28 cellular contexts compared by ENCODE assay signal in genomic region chr11:108111126-108111525, GRCh38. TPM values are rescaled to one million over a fixed set of nuclear protein-coding genes. Genes with fewer than 3 reads are reported as not detected.
DNase-seq lines count a peak whose midpoint lies in the region; ATAC-seq and TF ChIP-seq lines count a peak whose summit lies in the region.
"Had no signal": no experiment of that assay in that cellular context is flagged by ENCODE, and none has a peak within 500 bp of the region (broad histone marks: within the 10 kb centered on the region; RNA-seq: fewer than 3 reads in every experiment).

No MANE protein-coding gene starts in this region.

- intact Hi-C loops in activated CD8-positive, alpha-beta T cell treated with anti-CD3 and anti-CD28 coated beads for 36 hours (cut with micrococcal nuclease), result no loop called here

- H3K36me3 ChIP-seq in GM06990 (ENCODE audit: control insufficient read depth, insufficient read depth, low read length), result no peaks in the 10 kb centered on the region
- no peaks in the 10 kb centered on the region for H3K36me3 ChIP-seq in OCI-LY3 (replicated peaks; ENCODE audit: low read depth, low read length)
- H3K36me3 ChIP-seq: thoracic aorta, vagina had no signal

- H2AFZ ChIP-seq in OCI-LY3 (ENCODE audit: low read depth, low read length), result no peak overlapping the region

- H3K36me3 Mint-ChIP-seq in activated CD8-positive, alpha-beta T cell treated with anti-CD3 and anti-CD28 coated beads for 36 hours (ENCODE audit: low read depth), result peaks cover under 1% of the 10 kb centered on the region
- no peaks in the 10 kb centered on the region for H3K36me3 Mint-ChIP-seq in activated CD8-positive, alpha-beta T cell treated with anti-CD3 and anti-CD28 coated beads, Interleukin-2, amount 10 ng/mL, durations not matched to agents 7 days and 5 days (ENCODE audit: low read depth)
- H3K36me3 Mint-ChIP-seq in memory B cell (no peaks in the 10 kb centered on the region), immature natural killer cell (peaks cover 0 to 5% (median 3%) of the 10 kb centered on the region in 3 donors)
- H3K36me3 Mint-ChIP-seq: brain, naive B cell had no signal

- H3K9me3 Mint-ChIP-seq in activated CD8-positive, alpha-beta T cell treated with anti-CD3 and anti-CD28 coated beads for 36 hours, result no peaks in the 10 kb centered on the region
- no peaks in the 10 kb centered on the region for H3K9me3 Mint-ChIP-seq in activated CD8-positive, alpha-beta T cell treated with anti-CD3 and anti-CD28 coated beads, Interleukin-2, amount 10 ng/mL, durations not matched to agents 7 days and 5 days (ENCODE audit: insufficient read depth)
- no peaks in the 10 kb centered on the region for H3K9me3 Mint-ChIP-seq in memory B cell
- H3K9me3 Mint-ChIP-seq in immature natural killer cell, result no peaks in the 10 kb centered on the region
- H3K9me3 Mint-ChIP-seq: brain; naive B cell; stimulated activated memory B cell treated with anti-CD40 and anti-IgM and Interleukin-4, amounts not matched to agents 10 μg/mL and 1 μg/mL and 100 μg/mL, for 72 hours had no signal

- no peaks in the 10 kb centered on the region for H3K79me2 ChIP-seq in OCI-LY3 (ENCODE audit: low read length)

- POLR2A ChIA-PET in activated CD8-positive, alpha-beta T cell treated with anti-CD3 and anti-CD28 coated beads for 36 hours (lab: Charles Lee), result interaction anchor here (0.9 kb wide), 1 partner anchor 517 kb away, joined by 3 read pairs; no protein-coding TSS in a partner anchor
- POLR2A ChIA-PET in activated CD8-positive, alpha-beta T cell treated with anti-CD3 and anti-CD28 coated beads, Interleukin-2, amount 10 ng/mL, durations not matched to agents 7 days and 5 days (lab: Charles Lee), result no interaction called here

- no peak overlapping the region for H3K9ac ChIP-seq in OCI-LY3 (ENCODE audit: low read length)

- H3K27me3 ChIP-seq in GM06990 (replicated peaks; ENCODE audit: control insufficient read depth, insufficient read depth, low read length) (no peaks in the 10 kb centered on the region), OCI-LY3 (ENCODE audit: low read depth, low read length) (no peaks in the 10 kb centered on the region)
- H3K27me3 ChIP-seq: heart right ventricle, vagina had no signal

- H3K4me3 Mint-ChIP-seq in activated CD8-positive, alpha-beta T cell treated with anti-CD3 and anti-CD28 coated beads for 36 hours, result no peak overlapping the region
- no peak overlapping the region for H3K4me3 Mint-ChIP-seq in activated CD8-positive, alpha-beta T cell treated with anti-CD3 and anti-CD28 coated beads, Interleukin-2, amount 10 ng/mL, durations not matched to agents 7 days and 5 days
- H3K4me3 Mint-ChIP-seq in memory B cell, result no peak overlapping the region
- H3K4me3 Mint-ChIP-seq in immature natural killer cell, result no peak overlapping the region
- H3K4me3 Mint-ChIP-seq: activated CD8-positive, alpha-beta memory T cell treated with anti-CD3 and anti-CD28 coated beads, Interleukin-2, amount 10 ng/mL, durations not matched to agents 7 days and 5 days; B cell; brain; naive B cell; stimulated activated memory B cell treated with anti-CD40 and anti-IgM and Interleukin-4, amounts not matched to agents 10 μg/mL and 1 μg/mL and 100 μg/mL, for 72 hours had no signal

- CTCF ChIA-PET in activated CD8-positive, alpha-beta T cell treated with anti-CD3 and anti-CD28 coated beads for 36 hours (lab: Charles Lee), result interaction anchor here (1.0 kb wide), 1 partner anchor 535 kb away, joined by 3 read pairs; no protein-coding TSS in a partner anchor
- CTCF ChIA-PET in activated CD8-positive, alpha-beta T cell treated with anti-CD3 and anti-CD28 coated beads, Interleukin-2, amount 10 ng/mL, durations not matched to agents 7 days and 5 days (lab: Charles Lee), result interaction anchor here (0.7 to 1.1 kb wide), 4 partner anchors 9 to 535 kb away, joined by 3 to 4 read pairs (median 4); partner anchors contain the start of gene CUL5

- no peaks in the 10 kb centered on the region for H4K20me1 ChIP-seq in OCI-LY3 (ENCODE audit: insufficient read depth, low read length)

- H3K27ac ChIP-seq in OCI-LY3 (ENCODE audit: low read length), result no peak overlapping the region
- H3K27ac ChIP-seq: A549, heart right ventricle, thoracic aorta, vagina had no signal

- no peak for ATAC-seq in activated CD8-positive, alpha-beta T cell treated with anti-CD3 and anti-CD28 coated beads for 36 hours
- no peak for ATAC-seq in activated CD8-positive, alpha-beta T cell treated with anti-CD3 and anti-CD28 coated beads, Interleukin-2, amount 10 ng/mL, durations not matched to agents 7 days and 5 days
- ATAC-seq in memory B cell (ENCODE audit: low read depth), result peak; percentile 41
- ATAC-seq: A549; activated CD4-positive, CD25-positive, alpha-beta regulatory T cell treated with anti-CD3 and anti-CD28 coated beads, Interleukin-2, amount 50 U/mL, for 24 hours; activated CD8-positive, alpha-beta memory T cell treated with anti-CD3 and anti-CD28 coated beads, Interleukin-2, amount 10 ng/mL, durations not matched to agents 7 days and 5 days; heart right ventricle; left cardiac atrium; PC-3; stimulated activated memory B cell treated with anti-CD40 and anti-IgM and Interleukin-4, amounts not matched to agents 10 μg/mL and 1 μg/mL and 100 μg/mL, for 72 hours had no signal

- H3K27ac Mint-ChIP-seq in activated CD8-positive, alpha-beta T cell treated with anti-CD3 and anti-CD28 coated beads for 36 hours, result peak overlapping the region; percentile 5
- no peak overlapping the region for H3K27ac Mint-ChIP-seq in activated CD8-positive, alpha-beta T cell treated with anti-CD3 and anti-CD28 coated beads, Interleukin-2, amount 10 ng/mL, durations not matched to agents 7 days and 5 days
- H3K27ac Mint-ChIP-seq in memory B cell, result no peak overlapping the region
- H3K27ac Mint-ChIP-seq in immature natural killer cell, result peak overlapping the region in 2 of 6 donors; percentile 4 to 70
- H3K27ac Mint-ChIP-seq: activated CD8-positive, alpha-beta memory T cell treated with anti-CD3 and anti-CD28 coated beads, Interleukin-2, amount 10 ng/mL, durations not matched to agents 7 days and 5 days; B cell; stimulated activated memory B cell treated with anti-CD40 and anti-IgM and Interleukin-4, amounts not matched to agents 10 μg/mL and 1 μg/mL and 100 μg/mL, for 72 hours had no signal

- no peak for TF ChIP-seq CTCF in activated CD8-positive, alpha-beta T cell treated with anti-CD3 and anti-CD28 coated beads for 36 hours (IDR thresholded peaks at IDR 0.05)
- TF ChIP-seq CTCF in GM06990 (IDR thresholded peaks at IDR 0.05; ENCODE audit: insufficient read depth, low read length, poor library complexity, severe bottlenecking) (peak; percentile 17), OCI-LY3 (IDR thresholded peaks at IDR 0.05; ENCODE audit: low read depth, low read length) (peak; percentile 20; the same call in 1 of the 2 replicates)

- no peak for DNase-seq in activated CD8-positive, alpha-beta T cell treated with anti-CD3 and anti-CD28 coated beads for 36 hours
- no peak for DNase-seq in activated CD8-positive, alpha-beta T cell treated with anti-CD3 and anti-CD28 coated beads, Interleukin-2, amount 10 ng/mL, durations not matched to agents 7 days and 5 days
- DNase-seq in GM06990 (ENCODE audit: extremely low read depth, insufficient read length) (no peak), memory B cell (ENCODE audit: low spot score in 2 of 2) (no peak), immature natural killer cell (no peak), UCSD-AML1 (lab: John Stamatoyannopoulos, UW; ENCODE audit: unreplicated experiment) (no peak)
- DNase-seq in activated naive CD4-positive, alpha-beta T cell treated with Interleukin-2 at 50 U/mL for 16 hours, result no peak
- DNase-seq: activated CD8-positive, alpha-beta memory T cell treated with anti-CD3 and anti-CD28 coated beads, Interleukin-2, amount 10 ng/mL, durations not matched to agents 7 days and 5 days; Calu3; effector CD4-positive, alpha-beta T cell; heart right ventricle; left cardiac atrium; naive B cell; NCI-H1105; NCI-H1930; NCI-H345; NCI-H82; PC-3; SIG-M5; stimulated activated CD4-positive, alpha-beta T cell treated with anti-CD3 and anti-CD28 coated beads, Interleukin-2, amount 100 ng/mL, for 48 hours had no signal

- H3K4me2 ChIP-seq in OCI-LY3 (ENCODE audit: low read length), result no peak overlapping the region
- H3K4me2 ChIP-seq: A549 had no signal

- no peaks in the 10 kb centered on the region for H3K9me3 ChIP-seq in OCI-LY3 (ENCODE audit: insufficient read depth, low read length)
- H3K9me3 ChIP-seq: A549, heart right ventricle, thoracic aorta, vagina had no signal

- no peaks in the 10 kb centered on the region for H3K4me1 ChIP-seq in OCI-LY3 (ENCODE audit: low read length)

- H3K4me1 Mint-ChIP-seq in activated CD8-positive, alpha-beta T cell treated with anti-CD3 and anti-CD28 coated beads for 36 hours (ENCODE audit: low read depth), result no peaks in the 10 kb centered on the region
- peaks cover 6% of the 10 kb centered on the region for H3K4me1 Mint-ChIP-seq in activated CD8-positive, alpha-beta T cell treated with anti-CD3 and anti-CD28 coated beads, Interleukin-2, amount 10 ng/mL, durations not matched to agents 7 days and 5 days (ENCODE audit: low read depth)
- H3K4me1 Mint-ChIP-seq in memory B cell, result no peaks in the 10 kb centered on the region
- peaks cover 0 to 4% of the 10 kb centered on the region in 2 donors for H3K4me1 Mint-ChIP-seq in immature natural killer cell
- H3K4me1 Mint-ChIP-seq: B cell; naive B cell; stimulated activated memory B cell treated with anti-CD40 and anti-IgM and Interleukin-4, amounts not matched to agents 10 μg/mL and 1 μg/mL and 100 μg/mL, for 72 hours had no signal

- H3K4me3 ChIP-seq in GM06990 (replicated peaks; ENCODE audit: low read depth, low read length), result no peak overlapping the region
- no peak overlapping the region for H3K4me3 ChIP-seq in OCI-LY3 (ENCODE audit: low read length)
- H3K4me3 ChIP-seq: A549, heart right ventricle, thoracic aorta, vagina had no signal

- H3K27me3 Mint-ChIP-seq in activated CD8-positive, alpha-beta T cell treated with anti-CD3 and anti-CD28 coated beads for 36 hours, result no peaks in the 10 kb centered on the region
- no peaks in the 10 kb centered on the region for H3K27me3 Mint-ChIP-seq in activated CD8-positive, alpha-beta T cell treated with anti-CD3 and anti-CD28 coated beads, Interleukin-2, amount 10 ng/mL, durations not matched to agents 7 days and 5 days (ENCODE audit: low read depth)
- H3K27me3 Mint-ChIP-seq in memory B cell (no peaks in the 10 kb centered on the region), immature natural killer cell (ENCODE audit: low read depth in 3 of 3) (peaks cover 0 to 2% (median 2%) of the 10 kb centered on the region in 3 donors)
- H3K27me3 Mint-ChIP-seq: activated CD8-positive, alpha-beta memory T cell treated with anti-CD3 and anti-CD28 coated beads, Interleukin-2, amount 10 ng/mL, durations not matched to agents 7 days and 5 days; B cell; brain; naive B cell; stimulated activated memory B cell treated with anti-CD40 and anti-IgM and Interleukin-4, amounts not matched to agents 10 μg/mL and 1 μg/mL and 100 μg/mL, for 72 hours had no signal

RNA-seq across cellular contexts. Expression of gene ACAT1, which starts 10.2 kb away (rescaled TPM):
- 10 to 100 TPM; 78.0 to 81.0 TPM for total RNA-seq in activated CD8-positive, alpha-beta T cell treated with anti-CD3 and anti-CD28 coated beads for 36 hours
- total RNA-seq in activated CD8-positive, alpha-beta T cell treated with anti-CD3 and anti-CD28 coated beads, Interleukin-2, amount 10 ng/mL, durations not matched to agents 7 days and 5 days, result 10 to 100 TPM; 55.8 to 63.9 TPM
- polyA plus RNA-seq in immature natural killer cell, result 10 to 100 TPM; 18.5 to 21.6 (median 21.4) TPM
